ENCODE assay signal across 1 cellular context in genomic region chr16:11612110-11612981, GRCh38.
TF ChIP-seq lines count a peak whose summit lies in the region.

No MANE protein-coding gene starts in this region.

TF ChIP-seq in K562, 482 proteins besides CTCF, POLR2A, EP300 and RAD21 (continued from another document and continues in another):
- TF ChIP-seq RAD51 (IDR thresholded peaks at IDR 0.05; ENCODE audit: borderline replicate concordance, low read depth) (peak; percentile 45; the same call in 1 of the 2 replicates), FOXO4 (CRISPR knock-in tag; IDR thresholded peaks at IDR 0.05) (no peak), IRF2 (CRISPR knock-in tag; IDR thresholded peaks at IDR 0.05) (no peak), SETDB1 (IDR thresholded peaks at IDR 0.05; ENCODE audit: low read length) (no peak), RFX5 (IDR thresholded peaks at IDR 0.05; ENCODE audit: low read depth, low read length) (no peak), KDM4B (IDR thresholded peaks at IDR 0.05; ENCODE audit: borderline replicate concordance in 2 of 2, low read depth in 1 of 2) (no peak), ZNF217 (CRISPR knock-in tag; IDR thresholded peaks at IDR 0.05) (no peak), ETV6 (IDR thresholded peaks at IDR 0.05; ENCODE audit: borderline replicate concordance in 1 of 2, low read depth in 2 of 2, low read length in 1 of 2) (peak in 1 of 2 experiments; percentile 60; a peak in 1 of 4 replicates), ETV6 (CRISPR knock-in tag; IDR thresholded peaks at IDR 0.05; ENCODE audit: borderline replicate concordance) (0 out of 2 replicates have a peak, but pooled peaks have one; percentile 87), MYBL2 (IDR thresholded peaks at IDR 0.05; ENCODE audit: low read depth) (no peak), MYBL2 (CRISPR knock-in tag; IDR thresholded peaks at IDR 0.05; ENCODE audit: borderline replicate concordance) (no peak), MEF2D (tag; conservative IDR thresholded peaks at IDR 0.05; ENCODE audit: low read depth) (0 out of 2 replicates have a peak, but pooled peaks have one; percentile 21), TCFL5 (CRISPR knock-in tag; conservative IDR thresholded peaks at IDR 0.05) (no peak), CBFB (CRISPR knock-in tag; IDR thresholded peaks at IDR 0.05) (peak; percentile 84), BRD4 (IDR thresholded peaks at IDR 0.05) (no peak), ZKSCAN8 (CRISPR knock-in tag; IDR thresholded peaks at IDR 0.05) (no peak), PURB (CRISPR knock-in tag; IDR thresholded peaks at IDR 0.05; ENCODE audit: low read depth) (no peak), KDM1A (IDR thresholded peaks at IDR 0.05) (peak in 1 of 2 experiments; percentile 7; a peak in 1 of 4 replicates), SRF (CRISPR knock-in tag; IDR thresholded peaks at IDR 0.05) (peak in 1 of 2 experiments; percentile 95; a peak in 2 of 4 replicates), MTA3 (IDR thresholded peaks at IDR 0.05; ENCODE audit: borderline replicate concordance) (no peak), BMI1 (IDR thresholded peaks at IDR 0.05; ENCODE audit: low read length) (no peak), SOX6 (IDR thresholded peaks at IDR 0.05) (peak; percentile 79; the same call in 1 of the 2 replicates), TGIF2 (CRISPR knock-in tag; IDR thresholded peaks at IDR 0.05) (no peak), CEBPG (CRISPR knock-in tag; IDR thresholded peaks at IDR 0.05) (peak; percentile 93), CEBPG (tag; conservative IDR thresholded peaks at IDR 0.05 in 1 of 2, IDR thresholded peaks at IDR 0.05 in 1 of 2) (peak; percentile 83 to 91), MYC (IDR thresholded peaks at IDR 0.05; ENCODE audit: low read depth, low read length) (peak; percentile 95), MYC (CRISPR knock-in tag; IDR thresholded peaks at IDR 0.05; ENCODE audit: borderline replicate concordance, low read depth) (no peak), ILK (tag; IDR thresholded peaks at IDR 0.05; ENCODE audit: borderline replicate concordance, low read depth) (no peak), CBFA2T2 (conservative IDR thresholded peaks at IDR 0.05) (no peak; the same call in 1 of the 2 replicates), ZBTB1 (CRISPR knock-in tag; IDR thresholded peaks at IDR 0.05; ENCODE audit: borderline replicate concordance, low read depth) (no peak; the same call in 1 of the 2 replicates), HES1 (IDR thresholded peaks at IDR 0.05; ENCODE audit: low read depth) (peak; percentile 99), CBFA2T3 (IDR thresholded peaks at IDR 0.05) (peak; percentile 38; the same call in 1 of the 2 replicates), MNT (conservative IDR thresholded peaks at IDR 0.05) (peak in 1 of 2 experiments; percentile 59; a peak in 1 of 4 replicates), PHF21A (IDR thresholded peaks at IDR 0.05; ENCODE audit: borderline replicate concordance, low read depth) (no peak), ZNF436 (CRISPR knock-in tag; IDR thresholded peaks at IDR 0.05) (no peak), ZNF184 (CRISPR knock-in tag; IDR thresholded peaks at IDR 0.05) (no peak), U2AF1 (optimal IDR thresholded peaks at IDR 0.05; ENCODE audit: low read depth, low read length) (no peak), GABPB1 (CRISPR knock-in tag; IDR thresholded peaks at IDR 0.05) (no peak; the same call in 1 of the 2 replicates), PATZ1 (CRISPR knock-in tag; IDR thresholded peaks at IDR 0.05; ENCODE audit: borderline replicate concordance) (no peak), TRIM24 (IDR thresholded peaks at IDR 0.05) (peak in 1 of 2 experiments; percentile 57; a peak in 1 of 4 replicates), NR2F6 (CRISPR knock-in tag; IDR thresholded peaks at IDR 0.05) (no peak), TEAD1 (CRISPR knock-in tag; IDR thresholded peaks at IDR 0.05) (peak; percentile 47 to 52; a peak in 1 of 4 replicates), KDM5B (IDR thresholded peaks at IDR 0.05; ENCODE audit: insufficient replicate concordance, low read depth, low read length) (no peak), SP2 (IDR thresholded peaks at IDR 0.05; ENCODE audit: extremely low read depth, low read depth, low read length, poor library complexity, severe bottlenecking) (no peak), KLF1 (tag; IDR thresholded peaks at IDR 0.05) (no peak), MAFK (IDR thresholded peaks at IDR 0.05; ENCODE audit: low read length) (no peak), WHSC1 (IDR thresholded peaks at IDR 0.05; ENCODE audit: low read length) (no peak), ETS2 (tag; IDR thresholded peaks at IDR 0.05; ENCODE audit: borderline replicate concordance, poor library complexity, severe bottlenecking) (no peak), HDAC2 (IDR thresholded peaks at IDR 0.05) (peak; percentile 32; the same call in 1 of the 2 replicates), NONO (IDR thresholded peaks at IDR 0.05; ENCODE audit: low read depth in 2 of 2, low read length in 1 of 2) (no peak), SAP30 (IDR thresholded peaks at IDR 0.05; ENCODE audit: borderline replicate concordance, insufficient read depth, low read depth, low read length, poor library complexity, severe bottlenecking) (no peak), ZFP1 (CRISPR knock-in tag; IDR thresholded peaks at IDR 0.05) (no peak), ZBTB17 (CRISPR knock-in tag; IDR thresholded peaks at IDR 0.05) (0 out of 2 replicates have a peak, but pooled peaks have one; percentile 19), BHLHE40 (IDR thresholded peaks at IDR 0.05; ENCODE audit: low read length) (peak; percentile 99), FOXA3 (CRISPR knock-in tag; conservative IDR thresholded peaks at IDR 0.05 in 1 of 2, IDR thresholded peaks at IDR 0.05 in 1 of 2) (peak in 1 of 2 experiments; percentile 10; a peak in 1 of 4 replicates), ZNF133 (CRISPR knock-in tag; IDR thresholded peaks at IDR 0.05) (0 out of 2 replicates have a peak, but pooled peaks have one; percentile 9), HNRNPUL1 (IDR thresholded peaks at IDR 0.05; ENCODE audit: low read length) (no peak), NCOA4 (IDR thresholded peaks at IDR 0.05; ENCODE audit: partially characterized antibody) (no peak)
- TF ChIP-seq, protein P1, sequence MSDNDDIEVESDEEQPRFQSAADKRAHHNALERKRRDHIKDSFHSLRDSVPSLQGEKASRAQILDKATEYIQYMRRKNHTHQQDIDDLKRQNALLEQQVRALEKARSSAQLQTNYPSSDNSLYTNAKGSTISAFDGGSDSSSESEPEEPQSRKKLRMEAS (CRISPR knock-in tag; IDR thresholded peaks at IDR 0.05): peak; percentile 96
- TF ChIP-seq, protein P2, sequence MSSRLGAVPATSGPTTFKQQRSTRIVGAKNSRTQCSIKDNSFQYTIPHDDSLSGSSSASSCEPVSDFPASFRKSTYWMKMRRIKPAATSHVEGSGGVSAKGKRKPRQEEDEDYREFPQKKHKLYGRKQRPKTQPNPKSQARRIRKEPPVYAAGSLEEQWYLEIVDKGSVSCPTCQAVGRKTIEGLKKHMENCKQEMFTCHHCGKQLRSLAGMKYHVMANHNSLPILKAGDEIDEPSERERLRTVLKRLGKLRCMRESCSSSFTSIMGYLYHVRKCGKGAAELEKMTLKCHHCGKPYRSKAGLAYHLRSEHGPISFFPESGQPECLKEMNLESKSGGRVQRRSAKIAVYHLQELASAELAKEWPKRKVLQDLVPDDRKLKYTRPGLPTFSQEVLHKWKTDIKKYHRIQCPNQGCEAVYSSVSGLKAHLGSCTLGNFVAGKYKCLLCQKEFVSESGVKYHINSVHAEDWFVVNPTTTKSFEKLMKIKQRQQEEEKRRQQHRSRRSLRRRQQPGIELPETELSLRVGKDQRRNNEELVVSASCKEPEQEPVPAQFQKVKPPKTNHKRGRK (tag; IDR thresholded peaks at IDR 0.05): no peak
- TF ChIP-seq, protein P3, sequence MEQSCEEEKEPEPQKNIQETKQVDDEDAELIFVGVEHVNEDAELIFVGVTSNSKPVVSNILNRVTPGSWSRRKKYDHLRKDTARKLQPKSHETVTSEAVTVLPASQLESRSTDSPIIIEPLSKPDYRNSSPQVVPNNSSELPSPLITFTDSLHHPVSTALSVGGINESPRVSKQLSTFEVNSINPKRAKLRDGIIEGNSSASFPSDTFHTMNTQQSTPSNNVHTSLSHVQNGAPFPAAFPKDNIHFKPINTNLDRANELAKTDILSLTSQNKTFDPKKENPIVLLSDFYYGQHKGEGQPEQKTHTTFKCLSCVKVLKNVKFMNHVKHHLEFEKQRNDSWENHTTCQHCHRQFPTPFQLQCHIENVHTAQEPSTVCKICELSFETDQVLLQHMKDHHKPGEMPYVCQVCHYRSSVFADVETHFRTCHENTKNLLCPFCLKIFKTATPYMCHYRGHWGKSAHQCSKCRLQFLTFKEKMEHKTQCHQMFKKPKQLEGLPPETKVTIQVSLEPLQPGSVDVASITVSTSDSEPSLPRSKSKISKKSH (CRISPR knock-in tag; IDR thresholded peaks at IDR 0.05): no peak
- TF ChIP-seq, protein P4, sequence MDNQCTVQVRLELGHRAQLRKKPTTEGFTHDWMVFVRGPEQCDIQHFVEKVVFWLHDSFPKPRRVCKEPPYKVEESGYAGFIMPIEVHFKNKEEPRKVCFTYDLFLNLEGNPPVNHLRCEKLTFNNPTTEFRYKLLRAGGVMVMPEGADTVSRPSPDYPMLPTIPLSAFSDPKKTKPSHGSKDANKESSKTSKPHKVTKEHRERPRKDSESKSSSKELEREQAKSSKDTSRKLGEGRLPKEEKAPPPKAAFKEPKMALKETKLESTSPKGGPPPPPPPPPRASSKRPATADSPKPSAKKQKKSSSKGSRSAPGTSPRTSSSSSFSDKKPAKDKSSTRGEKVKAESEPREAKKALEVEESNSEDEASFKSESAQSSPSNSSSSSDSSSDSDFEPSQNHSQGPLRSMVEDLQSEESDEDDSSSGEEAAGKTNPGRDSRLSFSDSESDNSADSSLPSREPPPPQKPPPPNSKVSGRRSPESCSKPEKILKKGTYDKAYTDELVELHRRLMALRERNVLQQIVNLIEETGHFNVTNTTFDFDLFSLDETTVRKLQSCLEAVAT (IDR thresholded peaks at IDR 0.05): peak in 1 of 2 experiments; percentile 92; a peak in 2 of 4 replicates
- TF ChIP-seq, protein P5, sequence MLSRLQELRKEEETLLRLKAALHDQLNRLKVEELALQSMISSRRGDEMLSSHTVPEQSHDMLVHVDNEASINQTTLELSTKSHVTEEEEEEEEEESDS (CRISPR knock-in tag; IDR thresholded peaks at IDR 0.05): no peak
- TF ChIP-seq, protein P6, sequence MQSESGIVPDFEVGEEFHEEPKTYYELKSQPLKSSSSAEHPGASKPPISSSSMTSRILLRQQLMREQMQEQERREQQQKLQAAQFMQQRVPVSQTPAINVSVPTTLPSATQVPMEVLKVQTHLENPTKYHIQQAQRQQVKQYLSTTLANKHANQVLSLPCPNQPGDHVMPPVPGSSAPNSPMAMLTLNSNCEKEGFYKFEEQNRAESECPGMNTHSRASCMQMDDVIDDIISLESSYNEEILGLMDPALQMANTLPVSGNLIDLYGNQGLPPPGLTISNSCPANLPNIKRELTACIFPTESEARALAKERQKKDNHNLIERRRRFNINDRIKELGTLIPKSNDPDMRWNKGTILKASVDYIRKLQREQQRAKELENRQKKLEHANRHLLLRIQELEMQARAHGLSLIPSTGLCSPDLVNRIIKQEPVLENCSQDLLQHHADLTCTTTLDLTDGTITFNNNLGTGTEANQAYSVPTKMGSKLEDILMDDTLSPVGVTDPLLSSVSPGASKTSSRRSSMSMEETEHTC (IDR thresholded peaks at IDR 0.05): peak; percentile 66
- TF ChIP-seq, protein P7, sequence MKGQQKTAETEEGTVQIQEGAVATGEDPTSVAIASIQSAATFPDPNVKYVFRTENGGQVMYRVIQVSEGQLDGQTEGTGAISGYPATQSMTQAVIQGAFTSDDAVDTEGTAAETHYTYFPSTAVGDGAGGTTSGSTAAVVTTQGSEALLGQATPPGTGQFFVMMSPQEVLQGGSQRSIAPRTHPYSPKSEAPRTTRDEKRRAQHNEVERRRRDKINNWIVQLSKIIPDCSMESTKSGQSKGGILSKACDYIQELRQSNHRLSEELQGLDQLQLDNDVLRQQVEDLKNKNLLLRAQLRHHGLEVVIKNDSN (CRISPR knock-in tag; IDR thresholded peaks at IDR 0.05): peak; percentile 79
